Comparison of ENCODE assay signal across 23 cellular contexts in genomic region chr9:98367923-98368322, GRCh38.
A peak's percentile ranks its signal among the peaks of the same experiment; 100 is the strongest.
DNase-seq lines count a peak whose midpoint lies in the region; ATAC-seq and TF ChIP-seq lines count a peak whose summit lies in the region.
"Had no signal": no experiment of that assay in that cellular context is flagged by ENCODE, and none has a peak within 500 bp of the region (broad histone marks: within the 10 kb centered on the region; RNA-seq: fewer than 3 reads in every experiment).

No MANE protein-coding gene starts in this region.

- no peak overlapping the region; the same call in 1 of the 2 replicates for H2BK20ac ChIP-seq in IMR-90 (ENCODE audit: low read depth, low read length)

- no peak overlapping the region for H3K9ac ChIP-seq in IMR-90 (ENCODE audit: low read depth, low read length)
- H3K9ac ChIP-seq: BLaER1 had no signal

- DNase-seq in GM10248 (ENCODE audit: extremely low spot score), result peak; percentile 0
- DNase-seq in IMR-90, result no peak
- DNase-seq in esophagus muscularis mucosa (ENCODE audit: extremely low spot score), result peak; percentile 29
- DNase-seq in osteocyte (ENCODE audit: extremely low spot score, unreplicated experiment), result peak; percentile 49
- DNase-seq in Peyer's patch, result no peak
- no peak for DNase-seq in activated CD4-positive, CD25-positive, alpha-beta regulatory T cell treated with anti-CD3 and anti-CD28 coated beads, Interleukin-2, amount 50 U/mL, for 72 hours
- no peak for DNase-seq in naive thymus-derived CD8-positive, alpha-beta T cell
- DNase-seq: 8988T; ACHN; BE2C; CD4-positive, alpha-beta memory T cell; CD4-positive, CD25-positive, alpha-beta regulatory T cell; CD8-positive, alpha-beta memory T cell; COR-L47; DMS 273 treated with DMSO at 0.1 percent for 48 hours; DMS153; DMS53; DMS79; DND-41; EL; GDM1 had no signal

- H2BK15ac ChIP-seq in IMR-90 (ENCODE audit: low read depth, low read length), result peak overlapping the region; percentile 44; the same call in 1 of the 3 replicates

- H4K20me1 ChIP-seq in IMR-90 (ENCODE audit: insufficient read depth, low read length), result no peaks in the 10 kb centered on the region
- H4K20me1 ChIP-seq: BLaER1 had no signal

- dilution Hi-C loops in IMR-90 (cut with HindIII; ENCODE audit: low sequenced_read_pairs, unreplicated experiment), result no loop called here

- no peak for ATAC-seq in IMR-90 (ENCODE audit: low read depth)
- no peak for ATAC-seq in naive thymus-derived CD8-positive, alpha-beta T cell

- peak overlapping the region; percentile 25; the same call in 1 of the 2 replicates for H3K4ac ChIP-seq in IMR-90 (ENCODE audit: low read depth, low read length)

- in situ Hi-C loops in IMR-90 (cut with MboI; ENCODE audit: low sequenced_read_pairs), result no loop called here

- no peak overlapping the region for H3K4me2 ChIP-seq in IMR-90 (ENCODE audit: low read depth, low read length)
- H3K4me2 ChIP-seq: BLaER1 had no signal

- no peak overlapping the region for H2AK9ac ChIP-seq in IMR-90 (replicated peaks; ENCODE audit: low read depth, low read length, poor library complexity)

- H3K27ac Mint-ChIP-seq in osteocyte (ENCODE audit: unreplicated experiment), result no peak overlapping the region
- no peak overlapping the region for H3K27ac Mint-ChIP-seq in naive thymus-derived CD8-positive, alpha-beta T cell
- H3K27ac Mint-ChIP-seq: CD14-positive monocyte; CD8-positive, alpha-beta memory T cell had no signal

- CTCF ChIA-PET in GM10248 (lab: Yijun Ruan, JAX), result no interaction called here
- CTCF ChIA-PET in IMR-90 (lab: Yijun Ruan, JAX), result no interaction called here

- H4K91ac ChIP-seq in IMR-90 (ENCODE audit: insufficient read depth, low read depth, low read length), result no peak overlapping the region

- no peak overlapping the region for H3K14ac ChIP-seq in IMR-90 (replicated peaks; ENCODE audit: low read depth, low read length)

- H3K4me1 ChIP-seq in IMR-90 (ENCODE audit: control insufficient read depth, insufficient read depth, low read length) (no peaks in the 10 kb centered on the region; the same call in 1 of the 2 replicates), esophagus muscularis mucosa (no peaks in the 10 kb centered on the region), Peyer's patch (no peaks in the 10 kb centered on the region)
- H3K4me1 ChIP-seq: BE2C, BLaER1 had no signal

- H2AK5ac ChIP-seq in IMR-90 (ENCODE audit: low read depth, low read length), result no peak overlapping the region; the same call in 1 of the 2 replicates

- peaks cover 6% of the 10 kb centered on the region for H3K9me3 ChIP-seq in IMR-90 (ENCODE audit: control insufficient read depth, insufficient read depth, low read length)
- H3K9me3 ChIP-seq in esophagus muscularis mucosa, result peaks cover 0 to 15% (median 10%) of the 10 kb centered on the region in 4 donors
- peaks cover 0 to 17% (median 3%) of the 10 kb centered on the region in 4 donors for H3K9me3 ChIP-seq in Peyer's patch

- H2AFZ ChIP-seq in IMR-90 (replicated peaks; ENCODE audit: low read length, poor library complexity), result no peak overlapping the region

- H3K79me1 ChIP-seq in IMR-90 (ENCODE audit: low read depth in 1 of 2, low read length in 2 of 2), result peaks cover 0 to 6% of the 10 kb centered on the region in 2 experiments; a peak in 2 of 4 replicates

- H3K56ac ChIP-seq in IMR-90 (ENCODE audit: extremely low read depth, insufficient read depth, low read length), result no peak overlapping the region

- no peak overlapping the region for H3K18ac ChIP-seq in IMR-90 (ENCODE audit: low read depth, low read length)

- intact Hi-C loops in IMR-90 (cut with micrococcal nuclease), result no loop called here
- intact Hi-C loops in esophagus muscularis mucosa (cut with DNase I), result no loop called here

- H3K4me3 ChIP-seq in IMR-90 (ENCODE audit: insufficient read depth, low read depth, low read length) (no peak overlapping the region), esophagus muscularis mucosa (no peak overlapping the region), Peyer's patch (no peak overlapping the region)
- H3K4me3 ChIP-seq: BLaER1 had no signal

- no TSS peak for BruUV-seq in IMR-90 (replicated peaks; lab: Mats Ljungman, UMichigan)

- 100% methylated on average over 2 of the region's 5 CpGs; no CpG with 5 or more reads in 1 of the 2 experiments for WGBS in IMR-90 (ENCODE audit: extremely low coverage in 2 of 2, insufficient read length in 1 of 2), 2 experiments
- WGBS in esophagus muscularis mucosa, result 81% methylated on average over 5 of the region's 5 CpGs

- H2BK120ac ChIP-seq in IMR-90 (ENCODE audit: low read depth, low read length), result no peak overlapping the region

- H3K9me3 Mint-ChIP-seq in osteocyte (ENCODE audit: unreplicated experiment), result peaks cover 5% of the 10 kb centered on the region
- H3K9me3 Mint-ChIP-seq in naive thymus-derived CD8-positive, alpha-beta T cell, result peaks cover 0 to 27% (median 11%) of the 10 kb centered on the region in 9 donors

- H3K4me1 Mint-ChIP-seq in osteocyte (ENCODE audit: unreplicated experiment), result no peaks in the 10 kb centered on the region
- no peaks in the 10 kb centered on the region for H3K4me1 Mint-ChIP-seq in naive thymus-derived CD8-positive, alpha-beta T cell
- H3K4me1 Mint-ChIP-seq: CD14-positive monocyte; CD4-positive, alpha-beta memory T cell; CD4-positive, CD25-positive, alpha-beta regulatory T cell; CD8-positive, alpha-beta memory T cell had no signal

- TF ChIP-seq POLR2A in IMR-90 (IDR thresholded peaks at IDR 0.05; ENCODE audit: low read depth, low read length) (no peak), esophagus muscularis mucosa (IDR thresholded peaks at IDR 0.05; ENCODE audit: low read depth) (no peak), Peyer's patch (IDR thresholded peaks at IDR 0.05) (no peak)

- H3K23ac ChIP-seq in IMR-90 (ENCODE audit: low read depth, low read length), result no peak overlapping the region

- H2BK5ac ChIP-seq in IMR-90 (ENCODE audit: low read depth, low read length, poor library complexity, severe bottlenecking), result no peak overlapping the region

- H3K27me3 ChIP-seq in IMR-90 (ENCODE audit: control insufficient read depth, insufficient read depth, low read length), result no peaks in the 10 kb centered on the region
- H3K27me3 ChIP-seq in esophagus muscularis mucosa, result no peaks in the 10 kb centered on the region
- no peaks in the 10 kb centered on the region for H3K27me3 ChIP-seq in Peyer's patch
- H3K27me3 ChIP-seq: BE2C, BLaER1 had no signal

- H3K36me3 Mint-ChIP-seq in osteocyte (ENCODE audit: unreplicated experiment), result no peaks in the 10 kb centered on the region
- H3K36me3 Mint-ChIP-seq in naive thymus-derived CD8-positive, alpha-beta T cell, result peaks cover 0 to 17% (median 14%) of the 10 kb centered on the region in 3 donors
- H3K36me3 Mint-ChIP-seq: CD14-positive monocyte had no signal

- peaks cover 2% of the 10 kb centered on the region for H3K27me3 Mint-ChIP-seq in osteocyte (ENCODE audit: unreplicated experiment)
- peaks cover 3 to 29% (median 14%) of the 10 kb centered on the region in 5 donors for H3K27me3 Mint-ChIP-seq in naive thymus-derived CD8-positive, alpha-beta T cell
- H3K27me3 Mint-ChIP-seq: CD4-positive, CD25-positive, alpha-beta regulatory T cell had no signal

- H3K4me3 Mint-ChIP-seq in osteocyte (ENCODE audit: unreplicated experiment), result no peak overlapping the region
- no peak overlapping the region for H3K4me3 Mint-ChIP-seq in naive thymus-derived CD8-positive, alpha-beta T cell
- H3K4me3 Mint-ChIP-seq: CD14-positive monocyte; CD4-positive, alpha-beta memory T cell; CD4-positive, CD25-positive, alpha-beta regulatory T cell; CD8-positive, alpha-beta memory T cell had no signal

- no peak for TF ChIP-seq EP300 in esophagus muscularis mucosa (IDR thresholded peaks at IDR 0.05)

- no peak for TF ChIP-seq CTCF in GM10248 (IDR thresholded peaks at IDR 0.05; ENCODE audit: control extremely low read depth, extremely low read depth, low read depth, missing control alignments)
- TF ChIP-seq CTCF in IMR-90 (conservative IDR thresholded peaks at IDR 0.05; ENCODE audit: low read depth, low read length), result no peak
- no peak for TF ChIP-seq CTCF in esophagus muscularis mucosa (IDR thresholded peaks at IDR 0.05)
- TF ChIP-seq CTCF in osteocyte (IDR thresholded peaks at IDR 0.05), result no peak
- TF ChIP-seq CTCF in Peyer's patch (IDR thresholded peaks at IDR 0.05), result no peak

- POLR2A ChIA-PET in GM10248 (lab: Yijun Ruan, JAX) (no interaction called here), IMR-90 (lab: Charles Lee; ENCODE audit: unreplicated experiment) (no interaction called here)
- POLR2A ChIA-PET in naive thymus-derived CD8-positive, alpha-beta T cell (lab: Charles Lee), result no interaction called here

- TF ChIP-seq RAD21 in IMR-90 (IDR thresholded peaks at IDR 0.05; ENCODE audit: low read length), result no peak

- H4K5ac ChIP-seq in IMR-90 (ENCODE audit: low read depth, low read length), result no peak overlapping the region

- peaks cover 2% of the 10 kb centered on the region; the same call in 1 of the 2 replicates for H3K36me3 ChIP-seq in IMR-90 (ENCODE audit: control insufficient read depth, insufficient read depth, low read length)
- no peaks in the 10 kb centered on the region for H3K36me3 ChIP-seq in esophagus muscularis mucosa
- no peaks in the 10 kb centered on the region for H3K36me3 ChIP-seq in Peyer's patch
- H3K36me3 ChIP-seq: BE2C, BLaER1 had no signal

- H4K8ac ChIP-seq in IMR-90 (ENCODE audit: low read depth in 2 of 2, low read length in 2 of 2), result peak overlapping the region in 1 of 2 experiments; percentile 40; a peak in 1 of 4 replicates

- H3K27ac ChIP-seq in IMR-90 (ENCODE audit: insufficient read depth, low read length), result no peak overlapping the region
- no peak overlapping the region for H3K27ac ChIP-seq in esophagus muscularis mucosa (replicated peaks in 1 of 4)
- H3K27ac ChIP-seq in Peyer's patch, result no peak overlapping the region
- H3K27ac ChIP-seq: BLaER1 had no signal

- peaks cover under 1% of the 10 kb centered on the region; the same call in 1 of the 2 replicates for H3K9me1 ChIP-seq in IMR-90 (ENCODE audit: insufficient read depth, low read length)

TF ChIP-seq in IMR-90, 13 proteins besides CTCF, POLR2A, EP300 and RAD21:
- TF ChIP-seq MXI1 (IDR thresholded peaks at IDR 0.05; ENCODE audit: borderline replicate concordance, low read depth, low read length) (no peak), USF2 (IDR thresholded peaks at IDR 0.05; ENCODE audit: low read depth, low read length) (no peak), RCOR1 (IDR thresholded peaks at IDR 0.05; ENCODE audit: insufficient replicate concordance, low read length) (no peak), CEBPB (IDR thresholded peaks at IDR 0.05; ENCODE audit: low read depth, low read length) (no peak)

Comparison
In these comparisons a context has a peak if more than half of its experiments do, and no peak if none do; other contexts are left out.
1. DNase-seq: peak in GM10248 (single experiment), esophagus muscularis mucosa (single experiment) and osteocyte (single experiment); none in IMR-90 (single experiment), Peyer's patch (0 of 3), activated CD4-positive, CD25-positive, alpha-beta regulatory T cell treated with anti-CD3 and anti-CD28 coated beads, Interleukin-2, amount 50 U/mL, for 72 hours (single experiment) and naive thymus-derived CD8-positive, alpha-beta T cell (0 of 10).